ENCODE assay signal across 37 cellular contexts in the genomic region with DNA sequence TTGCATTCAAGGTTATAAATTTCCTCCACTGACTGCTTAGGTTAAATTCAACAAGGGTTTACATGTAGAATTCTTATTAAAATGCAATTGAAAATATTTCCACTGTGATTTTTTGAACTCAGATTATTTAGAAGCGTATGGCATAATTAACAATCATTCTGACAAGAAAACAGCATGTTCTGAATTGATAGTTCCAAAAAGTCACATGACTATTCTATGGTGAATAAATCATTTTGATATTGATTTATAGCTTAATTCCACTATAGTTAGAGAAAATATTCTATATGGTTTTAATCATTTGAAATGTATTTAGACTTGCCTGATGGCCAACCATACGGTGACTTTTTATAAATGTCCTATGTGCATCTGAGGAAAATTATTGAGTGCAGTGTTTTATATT. TPM values are rescaled to one million over a fixed set of nuclear protein-coding genes. Genes with fewer than 3 reads are reported as not detected.
DNase-seq lines count a peak whose midpoint lies in the region; ATAC-seq, FAIRE-seq and TF ChIP-seq lines count a peak whose summit lies in the region.
"Had no signal": no experiment of that assay in that cellular context is flagged by ENCODE, and none has a peak within 500 bp of the region (broad histone marks: within the 10 kb centered on the region; RNA-seq: fewer than 3 reads in every experiment).

No MANE protein-coding gene starts in this region.

- DNase-seq in HepG2 (ENCODE audit: low spot score), result no peak
- no peak for DNase-seq in right lobe of liver
- DNase-seq in K562 (ENCODE audit: extremely low read depth in 1 of 4, low spot score in 3 of 4), result no peak
- DNase-seq in endodermal cell, result no peak
- DNase-seq in neural crest cell (ENCODE audit: low read depth, low spot score), result no peak
- DNase-seq in small intestine, result no peak
- DNase-seq in left ventricle myocardium superior, result no peak
- no peak for DNase-seq in stimulated activated CD4-positive, alpha-beta T cell treated with anti-CD3 and anti-CD28 coated beads, Interleukin-4, amount 100 ng/mL, for 4 hours
- DNase-seq: 8988T; ACHN; AML-193; BE2C; C1 segment of cervical spinal cord; Caco-2; Calu3; CD4-positive, alpha-beta memory T cell; CD4-positive, alpha-beta T cell; CD4-positive, CD25-positive, alpha-beta regulatory T cell; CD8-positive, alpha-beta memory T cell; CD8-positive, alpha-beta T cell; COR-L47; DMS 273 treated with DMSO at 0.1 percent for 48 hours; DMS153; DMS53; DMS79; DMS79 treated with DMSO at 0.1 percent for 48 hours; DND-41; EL had no signal

- POLR2A ChIA-PET in HepG2 (lab: Yijun Ruan, JAX) (no interaction called here), K562 (lab: Yijun Ruan, JAX) (no interaction called here)

- H3K4me2 ChIP-seq in HepG2 (ENCODE audit: low read depth, low read length) (no peak overlapping the region), K562 (ENCODE audit: insufficient read depth, low read length) (no peak overlapping the region)
- H3K4me2 ChIP-seq: A549; BLaER1; BLaER1 treated with 17β-estradiol and CSF1 and Interleukin-3, amounts not matched to agents 10 nM and 100 nM had no signal

- H3K4me3 ChIP-seq in HepG2 (replicated peaks in 1 of 3; ENCODE audit: insufficient read depth in 1 of 3, low read depth in 2 of 3, low read length in 3 of 3), result no peak overlapping the region
- no peak overlapping the region for H3K4me3 ChIP-seq in right lobe of liver
- H3K4me3 ChIP-seq in K562, result no peak overlapping the region
- H3K4me3 ChIP-seq in endodermal cell (ENCODE audit: low read length), result peak overlapping the region; percentile 85
- no peak overlapping the region for H3K4me3 ChIP-seq in small intestine (ENCODE audit: low read depth in 1 of 2, low read length in 2 of 2)
- H3K4me3 ChIP-seq: A549, BLaER1 had no signal

- no peak overlapping the region for H3K27ac Mint-ChIP-seq in endodermal cell
- H3K27ac Mint-ChIP-seq in neural crest cell (ENCODE audit: unreplicated experiment), result no peak overlapping the region
- H3K27ac Mint-ChIP-seq: B cell; CD14-positive monocyte; CD4-positive, alpha-beta memory T cell; CD4-positive, alpha-beta T cell; CD4-positive, CD25-positive, alpha-beta regulatory T cell; CD8-positive, alpha-beta memory T cell; CD8-positive, alpha-beta T cell had no signal

- H3K4me3 Mint-ChIP-seq in endodermal cell (no peak overlapping the region), neural crest cell (peak overlapping the region; percentile 44)
- H3K4me3 Mint-ChIP-seq: B cell; CD14-positive monocyte; CD4-positive, alpha-beta memory T cell; CD4-positive, alpha-beta T cell; CD4-positive, CD25-positive, alpha-beta regulatory T cell; CD8-positive, alpha-beta memory T cell; CD8-positive, alpha-beta T cell had no signal

- H3K9me3 Mint-ChIP-seq in endodermal cell (peaks cover 80% of the 10 kb centered on the region), neural crest cell (peaks cover 21% of the 10 kb centered on the region)

- H3K79me2 ChIP-seq in HepG2 (ENCODE audit: insufficient read depth, low read length), result no peaks in the 10 kb centered on the region
- H3K79me2 ChIP-seq in K562 (ENCODE audit: control insufficient read depth, insufficient read depth, low read length), result no peaks in the 10 kb centered on the region; the same call in 2 of the 3 replicates

- H3K9ac ChIP-seq in HepG2 (ENCODE audit: insufficient read depth, low read depth, low read length), result no peak overlapping the region
- H3K9ac ChIP-seq in K562 (ENCODE audit: insufficient read depth in 1 of 2, low read depth in 2 of 2, low read length in 2 of 2), result no peak overlapping the region
- H3K9ac ChIP-seq in endodermal cell (ENCODE audit: extremely low read depth, low read length, poor library complexity, severe bottlenecking), result no peak overlapping the region
- H3K9ac ChIP-seq: BLaER1; BLaER1 treated with 17β-estradiol and CSF1 and Interleukin-3, amounts not matched to agents 10 nM and 100 nM had no signal

- intact Hi-C loops in HepG2 (cut with micrococcal nuclease; ENCODE audit: unreplicated experiment) (no loop called here), right lobe of liver (cut with DNase I) (no loop called here), K562 (cut with micrococcal nuclease) (no loop called here), left ventricle myocardium superior (cut with micrococcal nuclease) (no loop called here)

- H3K27ac ChIP-seq in HepG2 (ENCODE audit: extremely low read length, insufficient read depth, low read length) (no peak overlapping the region), right lobe of liver (no peak overlapping the region), K562 (ENCODE audit: extremely low read depth, low read depth, low read length) (no peak overlapping the region), endodermal cell (ENCODE audit: low read depth, low read length) (no peak overlapping the region), small intestine (ENCODE audit: low read depth in 1 of 2, low read length in 1 of 2) (no peak overlapping the region)
- H3K27ac ChIP-seq: 22Rv1; A549; BLaER1; BLaER1 treated with 17β-estradiol and CSF1 and Interleukin-3, amounts not matched to agents 10 nM and 100 nM; C4-2B had no signal

- H4K20me1 ChIP-seq in HepG2 (ENCODE audit: insufficient read depth, low read length) (no peaks in the 10 kb centered on the region), K562 (replicated peaks; ENCODE audit: control insufficient read depth, insufficient read depth, low read length) (no peaks in the 10 kb centered on the region)
- H4K20me1 ChIP-seq: BLaER1; BLaER1 treated with 17β-estradiol and CSF1 and Interleukin-3, amounts not matched to agents 10 nM and 100 nM had no signal

- TF ChIP-seq CTCF in HepG2 (CRISPR knock-in tag; IDR thresholded peaks at IDR 0.05) (no peak), right lobe of liver (IDR thresholded peaks at IDR 0.05) (no peak), K562 (IDR thresholded peaks at IDR 0.05 in 2 of 3, conservative IDR thresholded peaks at IDR 0.05 in 1 of 3; ENCODE audit: insufficient read depth in 2 of 3, low read depth in 1 of 3, low read length in 3 of 3) (no peak), endodermal cell (conservative IDR thresholded peaks at IDR 0.05) (no peak), neural crest cell (conservative IDR thresholded peaks at IDR 0.05) (no peak)

- H3K9me3 ChIP-seq in HepG2 (ENCODE audit: low read length), result peaks cover 57% of the 10 kb centered on the region
- peaks cover 0 to 18% (median 3%) of the 10 kb centered on the region in 4 donors for H3K9me3 ChIP-seq in right lobe of liver
- peaks cover 19% of the 10 kb centered on the region for H3K9me3 ChIP-seq in K562 (replicated peaks; ENCODE audit: control insufficient read depth, insufficient read depth, low read depth, low read length)
- peaks cover 100% of the 10 kb centered on the region for H3K9me3 ChIP-seq in endodermal cell (ENCODE audit: control insufficient read depth, low read length)
- H3K9me3 ChIP-seq in small intestine (ENCODE audit: control insufficient read depth, low read depth), result peaks cover 13% of the 10 kb centered on the region
- H3K9me3 ChIP-seq: BE2C had no signal

- WGBS in HepG2 (ENCODE audit: low lambda C conversion rate), result 100% methylated on average over 2 of the region's 2 CpGs
- 94% methylated on average over 2 of the region's 2 CpGs for WGBS in right lobe of liver (ENCODE audit: insufficient coverage, low coverage, low lambda C conversion rate, missing lambda C conversion rate)
- 92% methylated on average over 2 of the region's 2 CpGs for WGBS in K562 (ENCODE audit: insufficient coverage, low coverage, missing lambda C conversion rate)
- WGBS in endodermal cell (ENCODE audit: insufficient coverage in 1 of 2, insufficient read length in 1 of 2), 2 experiments, result 94 to 100% methylated on average over 1 to 2 of the region's 2 CpGs
- 96 to 98% (median 97%) methylated on average over 2 of the region's 2 CpGs for WGBS in small intestine, 3 donors

- H3K27me3 ChIP-seq in HepG2 (ENCODE audit: control insufficient read depth in 1 of 2, insufficient read depth in 2 of 2, low read length in 2 of 2), result no peaks in the 10 kb centered on the region
- H3K27me3 ChIP-seq in right lobe of liver, result no peaks in the 10 kb centered on the region
- no peaks in the 10 kb centered on the region for H3K27me3 ChIP-seq in K562 (ENCODE audit: control insufficient read depth in 2 of 2, insufficient read depth in 2 of 2, low read length in 2 of 2)
- no peaks in the 10 kb centered on the region for H3K27me3 ChIP-seq in endodermal cell (ENCODE audit: control insufficient read depth, insufficient read depth, low read length, poor library complexity, severe bottlenecking)
- H3K27me3 ChIP-seq in small intestine (ENCODE audit: control insufficient read depth in 2 of 2, insufficient read depth in 2 of 2, low read length in 2 of 2), result no peaks in the 10 kb centered on the region
- H3K27me3 ChIP-seq: BE2C; BLaER1; BLaER1 treated with 17β-estradiol and CSF1 and Interleukin-3, amounts not matched to agents 10 nM and 100 nM had no signal

- no peaks in the 10 kb centered on the region for H3K27me3 Mint-ChIP-seq in endodermal cell (ENCODE audit: insufficient read depth)
- no peaks in the 10 kb centered on the region for H3K27me3 Mint-ChIP-seq in neural crest cell (ENCODE audit: low read depth)
- H3K27me3 Mint-ChIP-seq: B cell; CD4-positive, alpha-beta memory T cell; CD4-positive, alpha-beta T cell; CD4-positive, CD25-positive, alpha-beta regulatory T cell; CD8-positive, alpha-beta memory T cell had no signal

- H3K36me3 ChIP-seq in HepG2 (replicated peaks in 1 of 2; ENCODE audit: control insufficient read depth in 1 of 2, insufficient read depth in 2 of 2, low read length in 2 of 2) (peaks cover 8 to 10% of the 10 kb centered on the region in 2 experiments; a peak in 4 of 5 replicates), right lobe of liver (peaks cover 0 to 7% (median 0%) of the 10 kb centered on the region in 4 donors), K562 (ENCODE audit: control insufficient read depth, insufficient read depth, low read length) (peaks cover 25% of the 10 kb centered on the region; the same call in 2 of the 3 replicates), endodermal cell (ENCODE audit: control insufficient read depth, insufficient read depth, low read length) (peaks cover 94% of the 10 kb centered on the region), small intestine (ENCODE audit: control insufficient read depth in 2 of 2, insufficient read depth in 2 of 2, low read length in 2 of 2) (peaks cover 0 to 12% of the 10 kb centered on the region in 2 donors)

- in situ Hi-C loops in HepG2 (cut with HindIII; ENCODE audit: extremely low pct_ligation_motif_present, low pct_unique_long_range_greater_than_20kb), result no loop called here
- in situ Hi-C loops in K562 (cut with MboI), result no loop called here

- TF ChIP-seq RAD21 in HepG2 (CRISPR knock-in tag; IDR thresholded peaks at IDR 0.05) (no peak), K562 (CRISPR knock-in tag; conservative IDR thresholded peaks at IDR 0.05 in 1 of 2, IDR thresholded peaks at IDR 0.05 in 1 of 2) (no peak)

- no peaks in the 10 kb centered on the region for H3K9me1 ChIP-seq in K562 (ENCODE audit: control insufficient read depth, insufficient read depth, low read length)

- BruUV-seq in HepG2 (replicated peaks; lab: Mats Ljungman, UMichigan), result no TSS peak
- BruUV-seq in K562 (replicated peaks; lab: Mats Ljungman, UMichigan), result no TSS peak

- H3K36me3 Mint-ChIP-seq in endodermal cell (ENCODE audit: low read depth) (peaks cover 82% of the 10 kb centered on the region), neural crest cell (ENCODE audit: low read depth) (peaks cover 77% of the 10 kb centered on the region)

- H2AFZ ChIP-seq in HepG2 (ENCODE audit: low read length) (no peak overlapping the region), K562 (ENCODE audit: low read depth, low read length) (no peak overlapping the region)

- CTCF ChIA-PET in HepG2 (lab: Yijun Ruan, JAX; ENCODE audit: low intra/inter-chr PET ratio, low total read pairs) (no interaction called here), K562 (lab: Yijun Ruan, JAX; ENCODE audit: low intra/inter-chr PET ratio) (no interaction called here)

- no peak for TF ChIP-seq EP300 in HepG2 (IDR thresholded peaks at IDR 0.05; ENCODE audit: low read depth in 2 of 2, low read length in 2 of 2)
- TF ChIP-seq EP300 in HepG2 (CRISPR knock-in tag; IDR thresholded peaks at IDR 0.05; ENCODE audit: borderline replicate concordance), result no peak
- no peak for TF ChIP-seq EP300 in K562 (IDR thresholded peaks at IDR 0.05; ENCODE audit: low read length)

- FAIRE-seq in HepG2 (lab: Jason Lieb, UNC) (no peak), K562 (lab: Jason Lieb, UNC) (no peak), small intestine (lab: Jason Lieb, UNC) (no peak)
- FAIRE-seq: A204.1, A549, D721Med had no signal

- no peak for ATAC-seq in HepG2
- no peak for ATAC-seq in right lobe of liver
- no peak for ATAC-seq in K562
- no peak for ATAC-seq in left ventricle myocardium superior
- ATAC-seq: A549; CD8-positive, alpha-beta T cell had no signal

- H3K4me1 ChIP-seq in HepG2 (ENCODE audit: insufficient read depth, low read length), result no peaks in the 10 kb centered on the region
- no peaks in the 10 kb centered on the region for H3K4me1 ChIP-seq in right lobe of liver
- peaks cover 0 to 3% of the 10 kb centered on the region in 2 experiments; a peak in 1 of 5 replicates for H3K4me1 ChIP-seq in K562 (replicated peaks in 1 of 2; ENCODE audit: control insufficient read depth in 2 of 2, insufficient read depth in 2 of 2, low read length in 2 of 2)
- no peaks in the 10 kb centered on the region for H3K4me1 ChIP-seq in endodermal cell (ENCODE audit: control insufficient read depth, insufficient read depth, low read length)
- H3K4me1 ChIP-seq in small intestine (ENCODE audit: control insufficient read depth in 2 of 2, insufficient read depth in 1 of 2, low read depth in 1 of 2, low read length in 1 of 2), result peaks cover 3 to 6% of the 10 kb centered on the region in 2 donors
- H3K4me1 ChIP-seq: A549; BE2C; BLaER1; BLaER1 treated with 17β-estradiol and CSF1 and Interleukin-3, amounts not matched to agents 10 nM and 100 nM had no signal

- H3K4me1 Mint-ChIP-seq in endodermal cell (peaks cover 4% of the 10 kb centered on the region), neural crest cell (peaks cover 19% of the 10 kb centered on the region)
- H3K4me1 Mint-ChIP-seq: B cell had no signal

- TF ChIP-seq POLR2A in HepG2 (IDR thresholded peaks at IDR 0.05; ENCODE audit: insufficient read depth in 1 of 2, low read depth in 2 of 2, low read length in 2 of 2) (no peak), right lobe of liver (IDR thresholded peaks at IDR 0.05) (no peak), K562 (conservative IDR thresholded peaks at IDR 0.05) (no peak)

RNA-seq across cellular contexts. Expression of gene ZNF577, which starts 3.0 kb away (rescaled TPM):
- total RNA-seq in HepG2 (2016; rRNA removed; fragmentation: Illumina TruSeq; extraction: Trizol) (3.2 and 5.7 TPM in 2 replicates), right lobe of liver (1 to 10 TPM; 1.4 to 6.6 (median 3.8) TPM), K562 (2014; rRNA removed) (4.2 and 7.8 TPM in 2 replicates), K562 (2014; rRNA removed; fragmentation: Illumina TruSeq; extraction: Trizol) (8.9 and 9.9 TPM in 2 replicates), K562 (2015; rRNA removed; fragmentation: Illumina TruSeq; extraction: Trizol) (9.0 and 9.4 TPM in 2 replicates), K562 (2021) (5.6 and 6.4 TPM in 2 replicates), endodermal cell (10 to 100 TPM; 25.8 to 31.1 TPM), neural crest cell (15.7 and 20.4 TPM in 2 replicates), left ventricle myocardium superior (7.5 TPM)
- total RNA-seq in HepG2 (2016; cell fraction: cytosol; rRNA removed; fragmentation: Illumina TruSeq; extraction: Trizol; ENCODE audit: low read depth), result 27.9 and 28.0 TPM in 2 replicates
- 4.0 and 7.0 TPM in 2 replicates for total RNA-seq in HepG2 (2016; cell fraction: insoluble cytoplasmic fraction; rRNA removed; fragmentation: Illumina TruSeq; extraction: Trizol)
- 5.4 and 8.7 TPM in 2 replicates for total RNA-seq in HepG2 (2016; cell fraction: membrane; rRNA removed; fragmentation: Illumina TruSeq; extraction: Trizol)
- 11.7 and 17.0 TPM in 2 replicates for total RNA-seq in HepG2 (2016; cell fraction: nucleus; rRNA removed; fragmentation: Illumina TruSeq; extraction: Trizol)
- polyA plus RNA-seq in HepG2 (2011; rRNA removed) (7.1 and 7.6 TPM in 2 replicates), K562 (2011; rRNA removed) (11.2 and 12.7 TPM in 2 replicates), K562 (2014; fragmentation: Illumina TruSeq; extraction: Trizol) (7.5 and 9.1 TPM in 2 replicates), K562 (2014; fragmentation: Nextera tagmentation; extraction: Ambion mirVana) (1 to 10 TPM; 1.3 to 3.5 TPM), K562 (2014; rRNA removed) (7.0 and 7.6 TPM in 2 replicates), small intestine (1 to 10 TPM; 4.7 to 10.0 (median 6.0) TPM)
- polyA plus RNA-seq in HepG2 (2011; cell fraction: cytosol; rRNA removed), result 1.0 and 2.1 TPM in 2 replicates
- 15.1 and 18.8 TPM in 2 replicates for polyA plus RNA-seq in HepG2 (2011; cell fraction: nucleus; rRNA removed)
- polyA plus RNA-seq in HepG2 (2012), result 2.9 and 5.2 TPM in 2 replicates
- 0.58 and 0.89 TPM in 2 replicates for polyA plus RNA-seq in HepG2 (2016; cell fraction: cytosol; fragmentation: Illumina TruSeq; extraction: Trizol; ENCODE audit: low read depth)
- 3.7 and 4.3 TPM in 2 replicates for polyA plus RNA-seq in HepG2 (2016; cell fraction: insoluble cytoplasmic fraction; fragmentation: Illumina TruSeq; extraction: Trizol; ENCODE audit: low read depth)
- polyA plus RNA-seq in HepG2 (2016; cell fraction: membrane; fragmentation: Illumina TruSeq; extraction: Trizol; ENCODE audit: low read depth), result 0.81 and 0.90 TPM in 2 replicates
- polyA plus RNA-seq in HepG2 (2016; cell fraction: nucleus; fragmentation: Illumina TruSeq; extraction: Trizol; ENCODE audit: insufficient read depth, low read depth), result 12.5 and 13.3 TPM in 2 replicates
- 10.4 TPM in 1 of 2 replicates, not detected in the other for polyA minus RNA-seq in HepG2 (2011; rRNA and poly(A)+ RNA removed; ENCODE audit: low replicate concordance)
- 2.7 and 4.2 TPM in 2 replicates for polyA minus RNA-seq in HepG2 (2011; cell fraction: cytosol; rRNA and poly(A)+ RNA removed)
- polyA minus RNA-seq in HepG2 (2011; cell fraction: nucleus; rRNA and poly(A)+ RNA removed), result 38.0 and 49.0 TPM in 2 replicates
- 47.4 and 101 TPM in 2 replicates for total RNA-seq in K562 (2011; cell fraction: chromatin; rRNA removed; ENCODE audit: low replicate concordance)
- total RNA-seq in K562 (2011; cell fraction: nucleolus; rRNA removed), result 26.7 and 28.6 TPM in 2 replicates
- total RNA-seq in K562 (2011; cell fraction: nucleoplasm; rRNA removed), result 60.1 and 68.1 TPM in 2 replicates
- polyA plus RNA-seq in K562 (2011; cell fraction: cytosol; rRNA removed), result 2.5 and 6.4 TPM in 2 replicates
- 38.5 and 43.0 TPM in 2 replicates for polyA plus RNA-seq in K562 (2011; cell fraction: nucleus; rRNA removed)
- polyA plus RNA-seq in K562 (2012), result 2.9 and 4.1 TPM in 2 replicates
- polyA minus RNA-seq in K562 (2011; rRNA and poly(A)+ RNA removed), result 30.2 and 33.7 TPM in 2 replicates
- 4.0 and 5.4 TPM in 2 replicates for polyA minus RNA-seq in K562 (2011; cell fraction: cytosol; rRNA and poly(A)+ RNA removed)
- polyA minus RNA-seq in K562 (2011; cell fraction: nucleus; rRNA and poly(A)+ RNA removed), result 22.5 and 27.5 TPM in 2 replicates
- polyA plus RNA-seq in endodermal cell (2013, experiment 1 of 2), result 16.8 TPM
- polyA plus RNA-seq in endodermal cell (2013, experiment 2 of 2), result 14.0 TPM

RNA-seq across cellular contexts. Expression of gene ZNF649, which starts 20.1 kb away (rescaled TPM):
- total RNA-seq in HepG2 (2016; rRNA removed; fragmentation: Illumina TruSeq; extraction: Trizol), result 13.4 and 13.9 TPM in 2 replicates
- 1.3 TPM in 2 replicates for total RNA-seq in HepG2 (2016; cell fraction: cytosol; rRNA removed; fragmentation: Illumina TruSeq; extraction: Trizol; ENCODE audit: low read depth)
- 12.6 and 13.3 TPM in 2 replicates for total RNA-seq in HepG2 (2016; cell fraction: insoluble cytoplasmic fraction; rRNA removed; fragmentation: Illumina TruSeq; extraction: Trizol)
- total RNA-seq in HepG2 (2016; cell fraction: membrane; rRNA removed; fragmentation: Illumina TruSeq; extraction: Trizol), result 3.4 and 5.6 TPM in 2 replicates
- total RNA-seq in HepG2 (2016; cell fraction: nucleus; rRNA removed; fragmentation: Illumina TruSeq; extraction: Trizol), result 18.1 and 25.0 TPM in 2 replicates
- polyA plus RNA-seq in HepG2 (2011; rRNA removed), result 2.6 and 3.0 TPM in 2 replicates
- 0.82 and 1.4 TPM in 2 replicates for polyA plus RNA-seq in HepG2 (2011; cell fraction: cytosol; rRNA removed)
- polyA plus RNA-seq in HepG2 (2011; cell fraction: nucleus; rRNA removed), result 5.4 and 5.9 TPM in 2 replicates
- 2.4 and 4.6 TPM in 2 replicates for polyA plus RNA-seq in HepG2 (2012)
- polyA plus RNA-seq in HepG2 (2016; cell fraction: cytosol; fragmentation: Illumina TruSeq; extraction: Trizol; ENCODE audit: low read depth), result 0.31 and 0.35 TPM in 2 replicates
- 6.6 and 6.8 TPM in 2 replicates for polyA plus RNA-seq in HepG2 (2016; cell fraction: insoluble cytoplasmic fraction; fragmentation: Illumina TruSeq; extraction: Trizol; ENCODE audit: low read depth)
- 0.82 and 1.0 TPM in 2 replicates for polyA plus RNA-seq in HepG2 (2016; cell fraction: membrane; fragmentation: Illumina TruSeq; extraction: Trizol; ENCODE audit: low read depth)
- polyA plus RNA-seq in HepG2 (2016; cell fraction: nucleus; fragmentation: Illumina TruSeq; extraction: Trizol; ENCODE audit: insufficient read depth, low read depth), result 7.2 and 10.7 TPM in 2 replicates
- 0.12 and 6.1 TPM in 2 replicates for polyA minus RNA-seq in HepG2 (2011; rRNA and poly(A)+ RNA removed; ENCODE audit: low replicate concordance)
- polyA minus RNA-seq in HepG2 (2011; cell fraction: cytosol; rRNA and poly(A)+ RNA removed), result 3.3 and 3.6 TPM in 2 replicates
- polyA minus RNA-seq in HepG2 (2011; cell fraction: nucleus; rRNA and poly(A)+ RNA removed), result 37.2 and 49.7 TPM in 2 replicates
- 1 to 10 TPM; 2.0 to 5.4 (median 2.4) TPM for total RNA-seq in right lobe of liver
- 43.6 and 88.5 TPM in 2 replicates for total RNA-seq in K562 (2011; cell fraction: chromatin; rRNA removed; ENCODE audit: low replicate concordance)
- 34.0 and 34.2 TPM in 2 replicates for total RNA-seq in K562 (2011; cell fraction: nucleolus; rRNA removed)
- total RNA-seq in K562 (2011; cell fraction: nucleoplasm; rRNA removed), result 44.3 and 48.2 TPM in 2 replicates
- total RNA-seq in K562 (2014; rRNA removed), result 7.4 and 9.9 TPM in 2 replicates
- total RNA-seq in K562 (2014; rRNA removed; fragmentation: Illumina TruSeq; extraction: Trizol), result 13.6 and 14.9 TPM in 2 replicates
- 10.2 and 10.6 TPM in 2 replicates for total RNA-seq in K562 (2015; rRNA removed; fragmentation: Illumina TruSeq; extraction: Trizol)
- 8.3 and 9.0 TPM in 2 replicates for total RNA-seq in K562 (2021)
- 6.8 and 8.4 TPM in 2 replicates for polyA plus RNA-seq in K562 (2011; rRNA removed)
- 1.5 and 2.1 TPM in 2 replicates for polyA plus RNA-seq in K562 (2011; cell fraction: cytosol; rRNA removed)
- 17.2 and 17.4 TPM in 2 replicates for polyA plus RNA-seq in K562 (2011; cell fraction: nucleus; rRNA removed)
- polyA plus RNA-seq in K562 (2012), result 4.4 and 5.4 TPM in 2 replicates
- polyA plus RNA-seq in K562 (2014; fragmentation: Illumina TruSeq; extraction: Trizol), result 5.9 and 6.7 TPM in 2 replicates
- polyA plus RNA-seq in K562 (2014; fragmentation: Nextera tagmentation; extraction: Ambion mirVana), result 1 to 10 TPM; 1.4 to 2.7 TPM
- polyA plus RNA-seq in K562 (2014; rRNA removed), result 5.0 and 7.3 TPM in 2 replicates
- 32.3 and 32.7 TPM in 2 replicates for polyA minus RNA-seq in K562 (2011; rRNA and poly(A)+ RNA removed)
- polyA minus RNA-seq in K562 (2011; cell fraction: cytosol; rRNA and poly(A)+ RNA removed), result 2.6 and 5.1 TPM in 2 replicates
- polyA minus RNA-seq in K562 (2011; cell fraction: nucleus; rRNA and poly(A)+ RNA removed), result 25.4 and 38.3 TPM in 2 replicates
- 10 to 100 TPM; 61.0 to 69.3 TPM for total RNA-seq in endodermal cell
- polyA plus RNA-seq in endodermal cell (2013, experiment 1 of 2), result 24.6 TPM
- 21.7 TPM for polyA plus RNA-seq in endodermal cell (2013, experiment 2 of 2)
- 33.7 TPM in 2 replicates for total RNA-seq in neural crest cell
- polyA plus RNA-seq in small intestine, result 1 to 10 TPM; 2.5 to 5.0 (median 4.1) TPM
- 8.1 TPM for total RNA-seq in left ventricle myocardium superior

RNA-seq across cellular contexts. Expression of gene ZNF613, which starts 42.6 kb away (rescaled TPM):
- total RNA-seq in HepG2 (2016; rRNA removed; fragmentation: Illumina TruSeq; extraction: Trizol) (8.3 and 9.6 TPM in 2 replicates), right lobe of liver (1 to 10 TPM in 5 of 6 experiments, under 1 TPM in 1; 0.87 to 2.7 (median 2.2) TPM), K562 (2014; rRNA removed) (2.4 and 2.8 TPM in 2 replicates), K562 (2014; rRNA removed; fragmentation: Illumina TruSeq; extraction: Trizol) (4.4 and 5.3 TPM in 2 replicates), K562 (2015; rRNA removed; fragmentation: Illumina TruSeq; extraction: Trizol) (2.8 and 3.7 TPM in 2 replicates), K562 (2021) (1.7 and 2.4 TPM in 2 replicates), endodermal cell (10 to 100 TPM; 17.5 to 22.5 TPM), neural crest cell (6.3 and 8.7 TPM in 2 replicates), left ventricle myocardium superior (4.2 TPM)
- total RNA-seq in HepG2 (2016; cell fraction: cytosol; rRNA removed; fragmentation: Illumina TruSeq; extraction: Trizol; ENCODE audit: low read depth), result 1.7 and 1.9 TPM in 2 replicates
- 6.6 and 9.2 TPM in 2 replicates for total RNA-seq in HepG2 (2016; cell fraction: insoluble cytoplasmic fraction; rRNA removed; fragmentation: Illumina TruSeq; extraction: Trizol)
- total RNA-seq in HepG2 (2016; cell fraction: membrane; rRNA removed; fragmentation: Illumina TruSeq; extraction: Trizol), result 3.4 and 3.8 TPM in 2 replicates
- total RNA-seq in HepG2 (2016; cell fraction: nucleus; rRNA removed; fragmentation: Illumina TruSeq; extraction: Trizol), result 6.4 and 7.1 TPM in 2 replicates
- polyA plus RNA-seq in HepG2 (2011; rRNA removed) (3.6 and 3.7 TPM in 2 replicates), K562 (2011; rRNA removed) (1.8 and 2.7 TPM in 2 replicates), K562 (2014; fragmentation: Illumina TruSeq; extraction: Trizol) (2.4 and 2.7 TPM in 2 replicates), K562 (2014; fragmentation: Nextera tagmentation; extraction: Ambion mirVana) (1 to 10 TPM; 2.3 to 4.5 TPM), K562 (2014; rRNA removed) (2.1 and 2.3 TPM in 2 replicates), small intestine (1 to 10 TPM; 2.2 to 4.3 (median 4.2) TPM)
- polyA plus RNA-seq in HepG2 (2011; cell fraction: cytosol; rRNA removed), result 1.8 and 2.5 TPM in 2 replicates
- polyA plus RNA-seq in HepG2 (2011; cell fraction: nucleus; rRNA removed), result 3.3 and 4.1 TPM in 2 replicates
- polyA plus RNA-seq in HepG2 (2012), result 2.3 and 3.3 TPM in 2 replicates
- polyA plus RNA-seq in HepG2 (2016; cell fraction: cytosol; fragmentation: Illumina TruSeq; extraction: Trizol; ENCODE audit: low read depth), result 0.77 TPM in 2 replicates
- polyA plus RNA-seq in HepG2 (2016; cell fraction: insoluble cytoplasmic fraction; fragmentation: Illumina TruSeq; extraction: Trizol; ENCODE audit: low read depth), result 4.8 and 6.5 TPM in 2 replicates
- 0.82 and 1.8 TPM in 2 replicates for polyA plus RNA-seq in HepG2 (2016; cell fraction: membrane; fragmentation: Illumina TruSeq; extraction: Trizol; ENCODE audit: low read depth)
- 7.2 and 8.4 TPM in 2 replicates for polyA plus RNA-seq in HepG2 (2016; cell fraction: nucleus; fragmentation: Illumina TruSeq; extraction: Trizol; ENCODE audit: insufficient read depth, low read depth)
- 2.5 and 3.5 TPM in 2 replicates for polyA minus RNA-seq in HepG2 (2011; rRNA and poly(A)+ RNA removed; ENCODE audit: low replicate concordance)
- 2.9 and 3.9 TPM in 2 replicates for polyA minus RNA-seq in HepG2 (2011; cell fraction: cytosol; rRNA and poly(A)+ RNA removed)
- polyA minus RNA-seq in HepG2 (2011; cell fraction: nucleus; rRNA and poly(A)+ RNA removed), result 14.9 and 18.2 TPM in 2 replicates
- total RNA-seq in K562 (2011; cell fraction: chromatin; rRNA removed; ENCODE audit: low replicate concordance), result 6.8 and 8.0 TPM in 2 replicates
- 3.9 and 4.3 TPM in 2 replicates for total RNA-seq in K562 (2011; cell fraction: nucleolus; rRNA removed)
- total RNA-seq in K562 (2011; cell fraction: nucleoplasm; rRNA removed), result 4.8 and 5.1 TPM in 2 replicates
- 1.3 and 1.7 TPM in 2 replicates for polyA plus RNA-seq in K562 (2011; cell fraction: cytosol; rRNA removed)
- 1.6 and 1.7 TPM in 2 replicates for polyA plus RNA-seq in K562 (2011; cell fraction: nucleus; rRNA removed)
- 2.4 and 2.5 TPM in 2 replicates for polyA plus RNA-seq in K562 (2012)
- 7.2 and 7.4 TPM in 2 replicates for polyA minus RNA-seq in K562 (2011; rRNA and poly(A)+ RNA removed)
- 1.4 and 4.5 TPM in 2 replicates for polyA minus RNA-seq in K562 (2011; cell fraction: cytosol; rRNA and poly(A)+ RNA removed)
- 2.6 and 7.3 TPM in 2 replicates for polyA minus RNA-seq in K562 (2011; cell fraction: nucleus; rRNA and poly(A)+ RNA removed)
- polyA plus RNA-seq in endodermal cell (2013, experiment 1 of 2), result 6.6 TPM
- 5.7 TPM for polyA plus RNA-seq in endodermal cell (2013, experiment 2 of 2)

Comparison
In these comparisons a context has a peak if more than half of its experiments do, and no peak if none do; other contexts are left out.
1. Of the 241 proteins assayed by ChIP-seq in both HepG2 and K562: peak only in HepG2: MNT; only in K562: TFE3; in both: none; in neither: 239.